Comparison of ENCODE assay signal across 10 cellular contexts in the genomic region with DNA sequence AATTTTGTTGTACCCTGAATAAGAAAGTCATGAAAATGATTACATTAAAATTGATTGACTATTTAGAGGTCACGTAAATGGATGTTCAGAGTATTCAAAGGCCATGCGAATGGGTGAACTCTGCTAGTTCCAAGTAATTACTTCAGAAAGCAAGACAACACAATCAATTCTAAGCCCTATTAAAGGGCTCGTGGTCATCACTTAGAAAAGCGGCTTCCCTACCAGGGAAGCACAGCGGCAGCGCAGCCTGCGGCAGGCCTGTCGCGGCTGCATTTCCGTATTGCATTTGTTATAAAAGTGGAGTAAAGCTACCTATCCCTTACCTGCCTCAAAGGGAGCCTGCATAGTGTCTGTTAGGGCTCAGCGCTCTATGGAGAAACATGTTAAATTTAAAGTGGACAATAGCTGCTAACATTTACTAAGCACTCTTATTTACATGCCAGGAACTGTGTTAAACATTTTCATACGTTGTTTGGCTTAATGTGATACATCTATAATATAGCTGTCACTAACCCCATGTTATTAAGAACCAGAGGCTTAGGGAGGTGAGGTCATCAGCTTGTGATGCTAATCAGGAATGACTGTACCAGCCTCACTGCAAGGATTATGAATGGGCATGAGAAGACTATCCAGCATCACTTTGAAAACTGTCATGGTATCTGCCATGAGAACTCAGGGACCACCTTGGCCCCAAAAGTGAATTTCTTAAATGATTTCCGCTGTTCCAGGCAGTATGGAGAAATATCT.
DNase-seq lines count a peak whose midpoint lies in the region; ATAC-seq lines count a peak whose summit lies in the region.
"Had no signal": no experiment of that assay in that cellular context is flagged by ENCODE, and none has a peak within 500 bp of the region (broad histone marks: within the 10 kb centered on the region; RNA-seq: fewer than 3 reads in every experiment).

No MANE protein-coding gene starts in this region.

- peak overlapping the region in 2 of 4 donors; percentile 1 to 55 for H3K4me3 Mint-ChIP-seq in CD4-positive, CD25-positive, alpha-beta regulatory T cell
- H3K4me3 Mint-ChIP-seq in activated naive CD8-positive, alpha-beta T cell treated with anti-CD3 and anti-CD28 coated beads for 36 hours = peak overlapping the region; percentile 37

- H3K4me2 ChIP-seq in mesendoderm (ENCODE audit: low read length) = no peak overlapping the region

- no peak overlapping the region for H3K4ac ChIP-seq in mesendoderm (ENCODE audit: low read depth, low read length)

- H4K5ac ChIP-seq in mesendoderm (ENCODE audit: low read length) = no peak overlapping the region

- H3K79me1 ChIP-seq in mesendoderm (ENCODE audit: low read length) = no peaks in the 10 kb centered on the region

- peaks cover 0 to 7% (median 0%) of the 10 kb centered on the region in 7 donors for H3K9me3 Mint-ChIP-seq in CD4-positive, CD25-positive, alpha-beta regulatory T cell
- peaks cover 14% of the 10 kb centered on the region for H3K9me3 Mint-ChIP-seq in activated naive CD8-positive, alpha-beta T cell treated with anti-CD3 and anti-CD28 coated beads for 36 hours

- H3K79me2 ChIP-seq in mesendoderm (ENCODE audit: control insufficient read depth, insufficient read depth, low read length) = no peaks in the 10 kb centered on the region

- no CpG with 5 or more reads among the region's 13 CpGs for WGBS in mesendoderm (ENCODE audit: extremely low coverage, insufficient coverage, low lambda C conversion rate)

- H3K27me3 ChIP-seq in CD4-positive, CD25-positive, alpha-beta regulatory T cell (ENCODE audit: control insufficient read depth, insufficient read depth, low read length) = no peaks in the 10 kb centered on the region
- no peaks in the 10 kb centered on the region for H3K27me3 ChIP-seq in mesendoderm (ENCODE audit: insufficient read depth, low read length, poor library complexity)

- no peak overlapping the region for H3K56ac ChIP-seq in mesendoderm (ENCODE audit: low read length)

- DNase-seq in CD4-positive, CD25-positive, alpha-beta regulatory T cell = no peak
- no peak for DNase-seq in activated naive CD8-positive, alpha-beta T cell treated with anti-CD3 and anti-CD28 coated beads for 36 hours
- peak; percentile 9 for DNase-seq in mesendoderm
- DNase-seq in G401 (ENCODE audit: low spot score) = no peak
- DNase-seq: DMS53; NCI-H1417; stimulated activated CD8-positive, alpha-beta memory T cell treated with anti-CD3 and anti-CD28 coated beads, Interleukin-4, amount 100 ng/mL, for 48 hours had no signal

- peak overlapping the region; percentile 18 for H3K27ac ChIP-seq in CD4-positive, CD25-positive, alpha-beta regulatory T cell (ENCODE audit: insufficient read depth, low read length, poor library complexity, severe bottlenecking)
- H3K27ac ChIP-seq in mesendoderm (ENCODE audit: low read depth, low read length) = no peak overlapping the region

- peaks cover 65 to 99% (median 85%) of the 10 kb centered on the region in 4 donors for H3K4me1 Mint-ChIP-seq in CD4-positive, CD25-positive, alpha-beta regulatory T cell
- peaks cover 97% of the 10 kb centered on the region for H3K4me1 Mint-ChIP-seq in activated naive CD8-positive, alpha-beta T cell treated with anti-CD3 and anti-CD28 coated beads for 36 hours

- H2BK120ac ChIP-seq in mesendoderm (ENCODE audit: low read depth, low read length) = no peak overlapping the region

- no peak overlapping the region for H3K23ac ChIP-seq in mesendoderm (ENCODE audit: low read length)

- no peak overlapping the region for H3K18ac ChIP-seq in mesendoderm (ENCODE audit: low read length)

- H3K4me3 ChIP-seq in CD4-positive, CD25-positive, alpha-beta regulatory T cell (ENCODE audit: low read depth, low read length) = no peak overlapping the region
- no peak overlapping the region for H3K4me3 ChIP-seq in mesendoderm (ENCODE audit: low read length)

- peaks cover 73% of the 10 kb centered on the region for H3K36me3 Mint-ChIP-seq in CD4-positive, CD25-positive, alpha-beta regulatory T cell
- peaks cover 89% of the 10 kb centered on the region for H3K36me3 Mint-ChIP-seq in activated naive CD8-positive, alpha-beta T cell treated with anti-CD3 and anti-CD28 coated beads for 36 hours

- H2AK5ac ChIP-seq in mesendoderm (ENCODE audit: low read length) = no peak overlapping the region

- H2BK5ac ChIP-seq in mesendoderm (ENCODE audit: low read length) = no peak overlapping the region

- H4K8ac ChIP-seq in mesendoderm (ENCODE audit: low read depth, low read length) = no peak overlapping the region

- in situ Hi-C loops in G401 (cut with HindIII; ENCODE audit: low sequenced_read_pairs) = no loop called here

- peak overlapping the region in 2 of 3 donors; percentile 68 to 95 for H3K27ac Mint-ChIP-seq in CD4-positive, CD25-positive, alpha-beta regulatory T cell
- peak overlapping the region; percentile 96 for H3K27ac Mint-ChIP-seq in activated naive CD8-positive, alpha-beta T cell treated with anti-CD3 and anti-CD28 coated beads for 36 hours

- H3K9ac ChIP-seq in mesendoderm (ENCODE audit: low read length) = no peak overlapping the region

- no peak overlapping the region for H2BK15ac ChIP-seq in mesendoderm (replicated peaks; ENCODE audit: low read depth)

- no peaks in the 10 kb centered on the region for H3K27me3 Mint-ChIP-seq in CD4-positive, CD25-positive, alpha-beta regulatory T cell
- no peaks in the 10 kb centered on the region for H3K27me3 Mint-ChIP-seq in activated naive CD8-positive, alpha-beta T cell treated with anti-CD3 and anti-CD28 coated beads for 36 hours

- ATAC-seq in CD4-positive, CD25-positive, alpha-beta regulatory T cell (ENCODE audit: low read depth in 2 of 2) = peak in 1 of 2 donors; percentile 57
- ATAC-seq in GM18520 (IDR thresholded peaks at IDR 0.05; ENCODE audit: unreplicated experiment) (peak; percentile 27), GM21367 (IDR thresholded peaks at IDR 0.05; ENCODE audit: unreplicated experiment) (no peak), GM21723 (IDR thresholded peaks at IDR 0.05; ENCODE audit: unreplicated experiment) (no peak)

- H3K36me3 ChIP-seq in CD4-positive, CD25-positive, alpha-beta regulatory T cell (ENCODE audit: control insufficient read depth, insufficient read depth, low read length) = peaks cover 89% of the 10 kb centered on the region
- H3K36me3 ChIP-seq in mesendoderm (ENCODE audit: control insufficient read depth, insufficient read depth, low read length) = no peaks in the 10 kb centered on the region

- H3K9me3 ChIP-seq in CD4-positive, CD25-positive, alpha-beta regulatory T cell (ENCODE audit: control insufficient read depth in 2 of 2, low read length in 2 of 2) = no peaks in the 10 kb centered on the region

- H3K4me1 ChIP-seq in CD4-positive, CD25-positive, alpha-beta regulatory T cell (ENCODE audit: control insufficient read depth, insufficient read depth, low read length, poor library complexity, severe bottlenecking) = peaks cover 85% of the 10 kb centered on the region
- H3K4me1 ChIP-seq in mesendoderm (ENCODE audit: control insufficient read depth, low read depth, low read length) = no peaks in the 10 kb centered on the region
